31 cellular contexts compared by ENCODE assay signal in the genomic region with DNA sequence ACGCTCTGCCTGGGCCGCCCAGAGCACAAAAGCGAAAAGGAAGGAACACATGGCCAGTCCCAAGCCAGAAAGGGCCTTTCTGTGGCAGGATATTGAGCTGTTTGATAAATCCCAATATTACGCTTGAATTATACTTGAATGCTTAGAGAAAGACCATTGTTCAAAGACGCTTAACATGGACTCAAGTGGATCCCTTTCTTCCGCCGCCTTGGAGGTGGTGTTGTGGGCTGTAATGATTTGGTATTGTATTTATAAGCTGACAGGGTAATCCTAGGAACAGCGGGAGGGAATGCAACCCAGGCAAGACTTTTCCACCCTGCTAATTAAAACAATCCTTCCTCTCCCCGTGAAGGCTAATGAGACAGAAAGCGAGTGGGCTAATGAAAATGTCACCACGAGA. TPM values are rescaled to one million over a fixed set of nuclear protein-coding genes. Genes with fewer than 3 reads are reported as not detected.
"Had no signal": no experiment of that assay in that cellular context is flagged by ENCODE, and none has a peak within 500 bp of the region (broad histone marks: within the 10 kb centered on the region; RNA-seq: fewer than 3 reads in every experiment).

No MANE protein-coding gene starts in this region.

- DNase-seq: dermis blood vessel endothelial cell; dorsolateral prefrontal cortex; effector CD8-positive, alpha-beta T cell; effector memory CD8-positive, alpha-beta T cell; erythroblast; esophagus squamous epithelium; foreskin fibroblast; foreskin melanocyte; gastrocnemius medialis; glutamatergic neuron; head of caudate nucleus; heart right ventricle; hippocampal formation; left cardiac atrium; left lung; left ventricle myocardium superior; lower lobe of right lung; mesenchymal stem cell; mucosa of descending colon; naive B cell had no signal

- H3K4me1 ChIP-seq: esophagus squamous epithelium, gastrocnemius medialis, heart right ventricle, left lung, lower lobe of right lung had no signal

- H3K27ac ChIP-seq: coronary artery, dorsolateral prefrontal cortex, epithelial cell of prostate, esophagus squamous epithelium, gastrocnemius medialis, heart right ventricle, left lung, lower lobe of right lung had no signal

- H3K36me3 ChIP-seq: esophagus squamous epithelium, gastrocnemius medialis, heart right ventricle, left lung, lower lobe of right lung had no signal

- H3K4me3 ChIP-seq: coronary artery, dorsolateral prefrontal cortex, esophagus squamous epithelium, gastrocnemius medialis, heart right ventricle, left lung, lower lobe of right lung, mucosa of descending colon had no signal

- H3K36me3 Mint-ChIP-seq: mesothelial cell of epicardium, naive B cell had no signal

- H3K27ac Mint-ChIP-seq: effector memory CD8-positive, alpha-beta T cell; mesothelial cell of epicardium; naive B cell had no signal

- H3K4me1 Mint-ChIP-seq: mesothelial cell of epicardium had no signal

- FAIRE-seq: colon, islet of Langerhans, keratinocyte had no signal

- H3K9me3 Mint-ChIP-seq: effector memory CD8-positive, alpha-beta T cell had no signal

- H3K9me3 ChIP-seq: esophagus squamous epithelium, gastrocnemius medialis, heart right ventricle, left lung, lower lobe of right lung, mucosa of descending colon had no signal

- H3K4me3 Mint-ChIP-seq: effector memory CD8-positive, alpha-beta T cell; mesothelial cell of epicardium; naive B cell had no signal

RNA-seq across cellular contexts. Expression of a gene that starts 24.9 kb away (rescaled TPM):
- total RNA-seq: esophagus mucosa, esophagus squamous epithelium, gastrocnemius medialis, glomerular endothelial cell, lower leg skin, mesenteric fat pad, mesothelial cell of epicardium, mucosa of descending colon, myocyte had no signal
- polyA plus RNA-seq: keratinocyte had no signal
